25 cellular contexts compared by ENCODE assay signal in genomic region chr21:25300632-25301031, GRCh38.
"Had no signal": no experiment of that assay in that cellular context is flagged by ENCODE, and none has a peak within 500 bp of the region (broad histone marks: within the 10 kb centered on the region; RNA-seq: fewer than 3 reads in every experiment).

No MANE protein-coding gene starts in this region.

- H3K27ac ChIP-seq: gastrocnemius medialis, hepatocyte, tibial nerve, VCaP had no signal

- H3K4me1 ChIP-seq: gastrocnemius medialis, tibial nerve had no signal

- H3K27me3 Mint-ChIP-seq: activated naive CD8-positive, alpha-beta T cell treated with anti-CD3 and anti-CD28 coated beads, Interleukin-2, amount 50 U/mL, for 24 hours; effector memory CD8-positive, alpha-beta T cell had no signal

- H3K4me3 ChIP-seq: gastrocnemius medialis, hepatocyte, spleen, tibial nerve had no signal

- H3K36me3 ChIP-seq: gastrocnemius medialis, spleen, tibial nerve had no signal

- DNase-seq: activated CD4-positive, alpha-beta T cell treated with anti-CD3 and anti-CD28 coated beads, Interleukin-2, amount 10 ng/mL, durations not matched to agents 7 days and 5 days; activated CD4-positive, CD25-positive, alpha-beta regulatory T cell treated with anti-CD3 and anti-CD28 coated beads, Interleukin-2, amount 50 U/mL, for 72 hours; activated CD8-positive, alpha-beta T cell treated with anti-CD3 and anti-CD28 coated beads for 36 hours; activated naive CD8-positive, alpha-beta T cell treated with anti-CD3 and anti-CD28 coated beads, Interleukin-2, amount 50 U/mL, for 24 hours; activated T-cell treated with anti-CD3 and anti-CD28 coated beads, Interleukin-2, amount 50 U/mL, for 4 hours; amygdala; caudate nucleus; cortex of kidney; effector memory CD8-positive, alpha-beta T cell; erythroblast; gastrocnemius medialis; left cardiac atrium; mammary epithelial cell; midbrain; naive thymus-derived CD8-positive, alpha-beta T cell; posterior cingulate gyrus; right cardiac atrium; spleen; stimulated activated naive CD4-positive, alpha-beta T cell treated with Interleukin-2 at 50 U/mL for 16 hours; T-helper 2 cell had no signal

- H3K4me3 Mint-ChIP-seq: activated CD4-positive, alpha-beta T cell treated with anti-CD3 and anti-CD28 coated beads, Interleukin-2, amount 10 ng/mL, durations not matched to agents 7 days and 5 days; activated CD8-positive, alpha-beta T cell treated with anti-CD3 and anti-CD28 coated beads for 36 hours; activated naive CD4-positive, alpha-beta T cell treated with anti-CD3 and anti-CD28 coated beads, Interleukin-2, amount 50 U/mL, for 24 hours; activated naive CD8-positive, alpha-beta T cell treated with anti-CD3 and anti-CD28 coated beads, Interleukin-2, amount 50 U/mL, for 24 hours; activated T-cell treated with anti-CD3 and anti-CD28 coated beads, Interleukin-2, amount 50 U/mL, for 4 hours; activated T-helper 17 cell treated with anti-CD3 and anti-CD28 coated beads, Interleukin-2, amount 50 U/mL, for 72 hours; naive thymus-derived CD8-positive, alpha-beta T cell had no signal

- H3K79me2 ChIP-seq: hepatocyte had no signal

- H3K4me2 ChIP-seq: hepatocyte had no signal

- H3K27me3 ChIP-seq: gastrocnemius medialis, hepatocyte, spleen, tibial nerve had no signal

- H3K9me3 Mint-ChIP-seq: activated CD4-positive, alpha-beta T cell treated with anti-CD3 and anti-CD28 coated beads, Interleukin-2, amount 10 ng/mL, durations not matched to agents 7 days and 5 days; activated naive CD4-positive, alpha-beta T cell treated with anti-CD3 and anti-CD28 coated beads, Interleukin-2, amount 50 U/mL, for 24 hours; activated naive CD8-positive, alpha-beta T cell treated with anti-CD3 and anti-CD28 coated beads, Interleukin-2, amount 50 U/mL, for 24 hours; activated T-cell treated with anti-CD3 and anti-CD28 coated beads, Interleukin-2, amount 50 U/mL, for 4 hours; activated T-helper 17 cell treated with anti-CD3 and anti-CD28 coated beads, Interleukin-2, amount 50 U/mL, for 72 hours; naive thymus-derived CD8-positive, alpha-beta T cell had no signal

- H3K9me3 ChIP-seq: gastrocnemius medialis, spleen, tibial nerve had no signal

- ATAC-seq: activated CD8-positive, alpha-beta T cell treated with anti-CD3 and anti-CD28 coated beads for 36 hours; activated naive CD8-positive, alpha-beta T cell treated with anti-CD3 and anti-CD28 coated beads, Interleukin-2, amount 50 U/mL, for 24 hours; activated T-cell treated with anti-CD3 and anti-CD28 coated beads, Interleukin-2, amount 50 U/mL, for 4 hours; activated T-helper 17 cell treated with anti-CD3 and anti-CD28 coated beads, Interleukin-2, amount 50 U/mL, for 72 hours; effector memory CD8-positive, alpha-beta T cell; gastrocnemius medialis; left cardiac atrium; naive thymus-derived CD8-positive, alpha-beta T cell; right cardiac atrium had no signal

- H2AFZ ChIP-seq: hepatocyte had no signal

- H3K4me1 Mint-ChIP-seq: activated CD4-positive, alpha-beta T cell treated with anti-CD3 and anti-CD28 coated beads, Interleukin-2, amount 10 ng/mL, durations not matched to agents 7 days and 5 days; activated naive CD4-positive, alpha-beta T cell treated with anti-CD3 and anti-CD28 coated beads, Interleukin-2, amount 50 U/mL, for 24 hours; activated T-helper 17 cell treated with anti-CD3 and anti-CD28 coated beads, Interleukin-2, amount 50 U/mL, for 72 hours had no signal

- H3K36me3 Mint-ChIP-seq: activated naive CD4-positive, alpha-beta T cell treated with anti-CD3 and anti-CD28 coated beads, Interleukin-2, amount 50 U/mL, for 24 hours; naive thymus-derived CD8-positive, alpha-beta T cell had no signal

- H3K27ac Mint-ChIP-seq: activated CD4-positive, alpha-beta T cell treated with anti-CD3 and anti-CD28 coated beads, Interleukin-2, amount 10 ng/mL, durations not matched to agents 7 days and 5 days; activated CD8-positive, alpha-beta T cell treated with anti-CD3 and anti-CD28 coated beads for 36 hours; activated naive CD4-positive, alpha-beta T cell treated with anti-CD3 and anti-CD28 coated beads, Interleukin-2, amount 50 U/mL, for 24 hours; activated naive CD8-positive, alpha-beta T cell treated with anti-CD3 and anti-CD28 coated beads, Interleukin-2, amount 50 U/mL, for 24 hours; activated T-helper 17 cell treated with anti-CD3 and anti-CD28 coated beads, Interleukin-2, amount 50 U/mL, for 72 hours; effector memory CD8-positive, alpha-beta T cell; naive thymus-derived CD8-positive, alpha-beta T cell had no signal
